8 cellular contexts compared by ENCODE assay signal in genomic region chr12:2794736-2795289, GRCh38. TPM values are rescaled to one million over a fixed set of nuclear protein-coding genes. Genes with fewer than 3 reads are reported as not detected.
DNase-seq lines count a peak whose midpoint lies in the region; ATAC-seq and TF ChIP-seq lines count a peak whose summit lies in the region.

Gene FKBP4 (plus strand): TSS chr12:2794970. CDS start chr12:2795140, 170 bp downstream.

- H3K27me3 ChIP-seq in right atrium auricular region (no peaks in the 10 kb centered on the region), uterus (no peaks in the 10 kb centered on the region)

- intact Hi-C loops in T-helper 2 cell treated with Interferon-gamma antibody and Interleukin-4, amounts not matched to agents 100 ng/mL and 5 ng/mL, for 36 hours (cut with micrococcal nuclease) = loop anchor here (1.0 kb wide), 2 partner anchors 17 to 104 kb away; partner anchors contain the start of gene ITFG2
- intact Hi-C loops in uterus (cut with DNase I; ENCODE audit: low total_unique reads) = no loop called here

- H3K4me1 ChIP-seq in right atrium auricular region (peaks cover 0 to 29% of the 10 kb centered on the region in 2 donors), uterus (peaks cover 0 to 5% of the 10 kb centered on the region in 2 donors)

- TF ChIP-seq CTCF in right atrium auricular region (IDR thresholded peaks at IDR 0.05) (no peak), uterus (IDR thresholded peaks at IDR 0.05) (no peak)

- peak within 1 kb of the TSS; percentile 77 to 84 for H3K4me3 ChIP-seq in right atrium auricular region
- H3K4me3 ChIP-seq in uterus = peak within 1 kb of the TSS; percentile 58 to 87

- peaks cover 22% of the 10 kb centered on the region for H3K36me3 ChIP-seq in right atrium auricular region
- no peaks in the 10 kb centered on the region for H3K36me3 ChIP-seq in uterus

- no peaks in the 10 kb centered on the region for H3K9me3 ChIP-seq in right atrium auricular region
- no peaks in the 10 kb centered on the region for H3K9me3 ChIP-seq in uterus

- H3K27ac ChIP-seq in angular gyrus (ENCODE audit: low read depth, low read length) = peak within 1 kb of the TSS; percentile 98
- H3K27ac ChIP-seq in right atrium auricular region = peak within 1 kb of the TSS; percentile 84 to 85
- peak within 1 kb of the TSS; percentile 86 to 94 for H3K27ac ChIP-seq in uterus

- peak; percentile 89 to 94 for TF ChIP-seq POLR2A in uterus (IDR thresholded peaks at IDR 0.05)

- DNase-seq in NCI-H1417 treated with DMSO at 0.1 percent for 48 hours (lab: John Stamatoyannopoulos, UW) (peak; percentile 22), right atrium auricular region (ENCODE audit: low spot score) (peak; percentile 89), putamen (ENCODE audit: low spot score) (peak; percentile 95), uterus (peak; percentile 91 to 92)

- ATAC-seq in GM18498 (IDR thresholded peaks at IDR 0.05; ENCODE audit: unreplicated experiment) (peak; percentile 87), HG02798 (IDR thresholded peaks at IDR 0.05; ENCODE audit: poor library complexity, unreplicated experiment) (peak; percentile 84)

RNA-seq across cellular contexts. Expression of gene FKBP4, which starts in this region (rescaled TPM):
- 100 TPM in 2 replicates for total RNA-seq in T-helper 2 cell treated with Interferon-gamma antibody and Interleukin-4, amounts not matched to agents 100 ng/mL and 5 ng/mL, for 36 hours
- total RNA-seq in right atrium auricular region (10 to 100 TPM; 25.6 to 29.2 TPM), uterus (10 to 100 TPM in 3 of 4 donors, 1 to 10 TPM in 1; 8.5 to 59.0 (median 36.7) TPM)

Comparison
In these comparisons a context has a peak if more than half of its experiments do, and no peak if none do; other contexts are left out.
1. Peak in every context shown above with its lines: DNase-seq, ATAC-seq, H3K4me3 ChIP-seq and H3K27ac ChIP-seq.
2. DNase-seq: peak in every context shown above with its lines; median percentile 95 in putamen; 92 in uterus; 89 in right atrium auricular region; 22 in NCI-H1417 treated with DMSO at 0.1 percent for 48 hours.